In genomic region chr2:64036343-64036742, GRCh38 we compare ENCODE assay signal across 8 cellular contexts. TPM values are rescaled to one million over a fixed set of nuclear protein-coding genes. Genes with fewer than 3 reads are reported as not detected.
A peak's percentile ranks its signal among the peaks of the same experiment; 100 is the strongest.
DNase-seq lines count a peak whose midpoint lies in the region; ATAC-seq and TF ChIP-seq lines count a peak whose summit lies in the region.

No MANE protein-coding gene starts in this region.

- H3K4ac ChIP-seq in trophoblast cell (ENCODE audit: low read depth, low read length), result no peak overlapping the region

- no peaks in the 10 kb centered on the region for H3K9me2 ChIP-seq in PC-3 (replicated peaks; ENCODE audit: low read length)

- H4K91ac ChIP-seq in trophoblast cell (ENCODE audit: low read depth, low read length), result no peak overlapping the region

- intact Hi-C loops in PC-3 (cut with micrococcal nuclease) (no loop called here), gastrocnemius medialis (cut with DNase I; ENCODE audit: low total_unique reads) (no loop called here)

- H2BK12ac ChIP-seq in trophoblast cell (ENCODE audit: low read length), result no peak overlapping the region

- no peaks in the 10 kb centered on the region for H3K27me3 ChIP-seq in PC-3 (ENCODE audit: low read length)
- no peaks in the 10 kb centered on the region for H3K27me3 ChIP-seq in gastrocnemius medialis
- no peaks in the 10 kb centered on the region for H3K27me3 ChIP-seq in trophoblast cell (ENCODE audit: insufficient read depth, low read length)

- H4K8ac ChIP-seq in trophoblast cell (ENCODE audit: low read depth, low read length), result no peak overlapping the region

- H3K27ac ChIP-seq in PC-3 (ENCODE audit: low read length) (0 out of 2 replicates have a peak overlapping the region, but pooled peaks have one; percentile 2), gastrocnemius medialis (no peak overlapping the region), trophoblast cell (ENCODE audit: low read depth, low read length) (no peak overlapping the region)

- BruUV-seq in PC-3 (replicated peaks; lab: Mats Ljungman, UMichigan), result no TSS peak

- TF ChIP-seq CTCF in PC-3 (conservative IDR thresholded peaks at IDR 0.05; ENCODE audit: low read depth, low read length), result no peak
- TF ChIP-seq CTCF in gastrocnemius medialis (IDR thresholded peaks at IDR 0.05 in 4 of 5, conservative IDR thresholded peaks at IDR 0.05 in 1 of 5), result no peak

- H3F3A ChIP-seq in PC-3 (ENCODE audit: low read length, unreplicated experiment), result no peaks in the 10 kb centered on the region

- H2BK120ac ChIP-seq in trophoblast cell (ENCODE audit: insufficient read depth, low read length, poor library complexity), result no peak overlapping the region

- H3K36me3 ChIP-seq in PC-3 (ENCODE audit: low read depth, low read length) (no peaks in the 10 kb centered on the region), gastrocnemius medialis (no peaks in the 10 kb centered on the region), trophoblast cell (ENCODE audit: control insufficient read depth in 1 of 2, insufficient read depth in 2 of 2, low read length in 2 of 2) (no peaks in the 10 kb centered on the region)

- H3K79me2 ChIP-seq in PC-3 (ENCODE audit: low read length) (no peaks in the 10 kb centered on the region), trophoblast cell (ENCODE audit: control insufficient read depth, insufficient read depth, low read length, poor library complexity) (no peaks in the 10 kb centered on the region)

- no peak overlapping the region for H3K9ac ChIP-seq in PC-3 (ENCODE audit: low read length)
- no peak overlapping the region for H3K9ac ChIP-seq in trophoblast cell (ENCODE audit: low read length)

- H4K20me1 ChIP-seq in PC-3 (ENCODE audit: low read length), result no peaks in the 10 kb centered on the region

- no peaks in the 10 kb centered on the region for H3K79me1 ChIP-seq in trophoblast cell (ENCODE audit: low read length)

- peaks cover 9% of the 10 kb centered on the region for H3K4me1 ChIP-seq in PC-3 (ENCODE audit: insufficient read depth, low read length)
- peaks cover 0 to 6% of the 10 kb centered on the region in 2 donors for H3K4me1 ChIP-seq in gastrocnemius medialis
- H3K4me1 ChIP-seq in trophoblast cell (ENCODE audit: control insufficient read depth in 1 of 2, insufficient read depth in 2 of 2, low read length in 2 of 2), result no peaks in the 10 kb centered on the region

- WGBS in trophoblast cell (ENCODE audit: extremely low coverage, insufficient coverage, insufficient read length), result no CpG with 5 or more reads among the region's 2 CpGs

- DNase-seq in AG20443 (ENCODE audit: low spot score) (peak; percentile 50), PC-3 (peak; percentile 74), fibroblast of peridontal ligament (ENCODE audit: extremely low read depth) (peak; percentile 70), gastrocnemius medialis (no peak), trophoblast cell (no peak)
- no peak for DNase-seq in activated effector memory CD4-positive, alpha-beta T cell treated with Interleukin-2 at 50 U/mL for 16 hours

- POLR2A ChIA-PET in PC-3 (lab: Charles Lee; ENCODE audit: unreplicated experiment), result no interaction called here

- no peak overlapping the region for H3K23ac ChIP-seq in trophoblast cell (ENCODE audit: low read length)

- in situ Hi-C loops in gastrocnemius medialis (cut with MboI; ENCODE audit: low sequenced_read_pairs in 4 of 4), result loop anchor here in 2 of 4 donors (25.0 kb wide), 2 partner anchors 276 to 451 kb away; no protein-coding TSS in a partner anchor

- ATAC-seq in GM18907 (IDR thresholded peaks at IDR 0.05; ENCODE audit: unreplicated experiment) (peak; percentile 95), HG03064 (IDR thresholded peaks at IDR 0.05; ENCODE audit: low read depth, unreplicated experiment) (peak; percentile 94), PC-3 (peak; percentile 99), gastrocnemius medialis (no peak)

- no peak overlapping the region for H3K14ac ChIP-seq in trophoblast cell (ENCODE audit: low read length)

- H2AK5ac ChIP-seq in trophoblast cell (ENCODE audit: low read length), result no peak overlapping the region

- no peaks in the 10 kb centered on the region for H3K9me3 ChIP-seq in PC-3 (ENCODE audit: low read length)
- H3K9me3 ChIP-seq in gastrocnemius medialis, result no peaks in the 10 kb centered on the region
- H3K9me3 ChIP-seq in trophoblast cell (ENCODE audit: insufficient read depth, low read depth, low read length), result peaks cover 2% of the 10 kb centered on the region

- CTCF ChIA-PET in PC-3 (lab: Charles Lee), result no interaction called here

- H2AFZ ChIP-seq in PC-3 (ENCODE audit: low read length) (no peak overlapping the region), trophoblast cell (ENCODE audit: insufficient read depth, low read length, poor library complexity) (no peak overlapping the region)

- no peak overlapping the region for H4K12ac ChIP-seq in trophoblast cell (ENCODE audit: low read depth, low read length)

- no peak overlapping the region for H2BK5ac ChIP-seq in trophoblast cell (ENCODE audit: low read depth, low read length, poor library complexity)

- H3K4me2 ChIP-seq in PC-3 (ENCODE audit: low read length) (peak overlapping the region; percentile 42), trophoblast cell (ENCODE audit: low read length) (no peak overlapping the region)

- TF ChIP-seq POLR2A in gastrocnemius medialis (IDR thresholded peaks at IDR 0.05), result no peak

- H3K4me3 ChIP-seq in PC-3 (ENCODE audit: low read length) (no peak overlapping the region), gastrocnemius medialis (no peak overlapping the region), trophoblast cell (ENCODE audit: low read depth, low read length) (no peak overlapping the region)

- no peak overlapping the region for H3K18ac ChIP-seq in trophoblast cell (ENCODE audit: low read length)

RNA-seq across cellular contexts. Expression of gene VPS54, which starts 17.1 kb away (rescaled TPM):
- total RNA-seq in PC-3 (2014; rRNA removed) (17.9 and 18.6 TPM in 2 replicates), gastrocnemius medialis (10 to 100 TPM in 2 of 4 donors, 1 to 10 TPM in 2; 7.9 to 12.4 (median 9.8) TPM)
- 14.6 and 15.9 TPM in 2 replicates for polyA plus RNA-seq in trophoblast cell (2013)

Comparison
In these comparisons a context has a peak if more than half of its experiments do, and no peak if none do; other contexts are left out.
1. DNase-seq: peak in AG20443 (single experiment), PC-3 (single experiment) and fibroblast of peridontal ligament (single experiment); none in gastrocnemius medialis (0 of 2), activated effector memory CD4-positive, alpha-beta T cell treated with Interleukin-2 at 50 U/mL for 16 hours (single experiment) and trophoblast cell (0 of 2).
2. ATAC-seq: peak in GM18907 (single experiment), HG03064 (single experiment) and PC-3 (single experiment); none in gastrocnemius medialis (0 of 2).